ENCODE assay signal across 22 cellular contexts in genomic region chr17:11304568-11304967, GRCh38.
A peak's percentile ranks its signal among the peaks of the same experiment; 100 is the strongest.
DNase-seq lines count a peak whose midpoint lies in the region; ATAC-seq and TF ChIP-seq lines count a peak whose summit lies in the region.
"Had no signal": no experiment of that assay in that cellular context is flagged by ENCODE, and none has a peak within 500 bp of the region (broad histone marks: within the 10 kb centered on the region; RNA-seq: fewer than 3 reads in every experiment).

No MANE protein-coding gene starts in this region.

- intact Hi-C loops in left cardiac atrium (cut with DNase I) (no loop called here), right cardiac atrium (cut with DNase I) (no loop called here), testis (cut with DNase I; ENCODE audit: low total_unique reads) (no loop called here), prostate gland (cut with DNase I) (loop anchor here (10.0 kb wide), 1 partner anchor 60 kb away; no protein-coding TSS in a partner anchor)

- 68% methylated on average over 7 of the region's 7 CpGs for WGBS in right cardiac atrium
- WGBS in testis, 2 donors: 48 to 70% methylated on average over 7 of the region's 7 CpGs
- WGBS in prostate gland: 64% methylated on average over 7 of the region's 7 CpGs

- DNase-seq in left cardiac atrium (peak; percentile 44), right atrium auricular region (ENCODE audit: low spot score) (no peak), right cardiac atrium (peak in 2 of 3 donors; percentile 21 to 50), testis (peak; percentile 45), prostate gland (ENCODE audit: low spot score) (no peak), NCI-H1105 treated with DMSO at 0.1 percent for 48 hours (lab: John Stamatoyannopoulos, UW) (no peak)
- DNase-seq: ACHN; BE2C; C1 segment of cervical spinal cord; CD4-positive, CD25-positive, alpha-beta regulatory T cell; CD8-positive, alpha-beta memory T cell; COR-L47; DMS 273 treated with DMSO at 0.1 percent for 48 hours; DMS53; DND-41; EL; GOT3; H7; HFFc6 had no signal

- peak; percentile 44 to 53 for ATAC-seq in left cardiac atrium
- peak; percentile 37 to 66 for ATAC-seq in right cardiac atrium
- ATAC-seq: GM12878, HCT116 had no signal

- TF ChIP-seq CTCF in right atrium auricular region (IDR thresholded peaks at IDR 0.05): no peak
- no peak for TF ChIP-seq CTCF in testis (IDR thresholded peaks at IDR 0.05)
- TF ChIP-seq CTCF in prostate gland (IDR thresholded peaks at IDR 0.05): no peak

- H3K9me3 ChIP-seq in right atrium auricular region: no peaks in the 10 kb centered on the region
- no peaks in the 10 kb centered on the region for H3K9me3 ChIP-seq in right cardiac atrium (ENCODE audit: control insufficient read depth, low read length)
- H3K9me3 ChIP-seq in testis: no peaks in the 10 kb centered on the region
- no peaks in the 10 kb centered on the region for H3K9me3 ChIP-seq in prostate gland
- H3K9me3 ChIP-seq: BE2C had no signal

- H3K36me3 ChIP-seq in right atrium auricular region (no peaks in the 10 kb centered on the region), testis (ENCODE audit: low read depth, missing control alignments) (no peaks in the 10 kb centered on the region), prostate gland (no peaks in the 10 kb centered on the region)
- H3K36me3 ChIP-seq: BE2C had no signal

- no peak overlapping the region for H3K4me3 ChIP-seq in right atrium auricular region
- H3K4me3 ChIP-seq in right cardiac atrium (ENCODE audit: low read length): no peak overlapping the region
- no peak overlapping the region for H3K4me3 ChIP-seq in testis
- no peak overlapping the region for H3K4me3 ChIP-seq in prostate gland
- H3K4me3 ChIP-seq: GM12878 had no signal

- no peaks in the 10 kb centered on the region for H3K4me1 ChIP-seq in right atrium auricular region
- no peaks in the 10 kb centered on the region for H3K4me1 ChIP-seq in right cardiac atrium (ENCODE audit: control insufficient read depth, insufficient read depth, low read length)
- peaks cover 25% of the 10 kb centered on the region for H3K4me1 ChIP-seq in testis
- H3K4me1 ChIP-seq in prostate gland (replicated peaks): no peaks in the 10 kb centered on the region
- H3K4me1 ChIP-seq: BE2C had no signal

- no peak for TF ChIP-seq POLR2A in testis (IDR thresholded peaks at IDR 0.05)
- no peak for TF ChIP-seq POLR2A in prostate gland (IDR thresholded peaks at IDR 0.05)

- no peaks in the 10 kb centered on the region for H3K27me3 ChIP-seq in right atrium auricular region
- no peaks in the 10 kb centered on the region for H3K27me3 ChIP-seq in right cardiac atrium (ENCODE audit: control insufficient read depth, insufficient read depth)
- H3K27me3 ChIP-seq in testis: no peaks in the 10 kb centered on the region
- H3K27me3 ChIP-seq in prostate gland (replicated peaks; ENCODE audit: insufficient read depth): no peaks in the 10 kb centered on the region
- H3K27me3 ChIP-seq: BE2C had no signal

- H3K27ac ChIP-seq in right atrium auricular region (no peak overlapping the region), right cardiac atrium (ENCODE audit: low read length) (no peak overlapping the region), testis (no peak overlapping the region), prostate gland (no peak overlapping the region)
- H3K27ac ChIP-seq: HL-60 had no signal

Comparison
In these comparisons a context has a peak if more than half of its experiments do, and no peak if none do; other contexts are left out.
1. DNase-seq: peak in left cardiac atrium (single experiment), right cardiac atrium (2 of 3) and testis (single experiment); none in right atrium auricular region (single experiment), prostate gland (single experiment) and NCI-H1105 treated with DMSO at 0.1 percent for 48 hours (single experiment).